In genomic region chr12:57782608-57783465, GRCh38 we compare ENCODE assay signal across 7 cellular contexts. TPM values are rescaled to one million over a fixed set of nuclear protein-coding genes. Genes with fewer than 3 reads are reported as not detected.
A peak's percentile ranks its signal among the peaks of the same experiment; 100 is the strongest.
DNase-seq lines count a peak whose midpoint lies in the region; ATAC-seq, FAIRE-seq and TF ChIP-seq lines count a peak whose summit lies in the region.

Gene TSFM, plus strand, starts transcription at chr12:57782787. Its CDS starts 15 bp downstream, at chr12:57782802.

- H3K79me2 ChIP-seq in astrocyte (ENCODE audit: insufficient read depth, low read length) (peaks cover 18% of the 10 kb centered on the region), hepatocyte (peaks cover 26% of the 10 kb centered on the region)

- FAIRE-seq in astrocyte (lab: Jason Lieb, UNC), result no peak

- H3K4me3 Mint-ChIP-seq in astrocyte (ENCODE audit: unreplicated experiment), result peak within 1 kb of the TSS; percentile 100

- peaks cover 5% of the 10 kb centered on the region for H4K20me1 ChIP-seq in astrocyte (ENCODE audit: insufficient read depth, low read length)
- H4K20me1 ChIP-seq in hepatocyte (ENCODE audit: insufficient read depth, poor library complexity, severe bottlenecking), result peaks cover 3% of the 10 kb centered on the region

- ATAC-seq in GM18502 (IDR thresholded peaks at IDR 0.05; ENCODE audit: poor library complexity, unreplicated experiment) (peak; percentile 84), HG02970 (IDR thresholded peaks at IDR 0.05; ENCODE audit: low FRiP score, unreplicated experiment) (peak; percentile 87)

- 3% methylated on average over 41 of the region's 45 CpGs for whole genome bisulfite sequencing in hepatocyte (ENCODE audit: low lambda C conversion rate, missing lambda C conversion rate)

- peak; percentile 81 for DNase-seq in NCI-H187 treated with DMSO at 0.1 percent for 48 hours (lab: John Stamatoyannopoulos, UW)
- peak; percentile 86 for DNase-seq in astrocyte (ENCODE audit: low read depth)
- peak; percentile 97 for DNase-seq in hepatocyte (ENCODE audit: low spot score)
- peak; percentile 77 for DNase-seq in retinal pigment epithelial cell (ENCODE audit: low read depth)

- H3K4me3 ChIP-seq in astrocyte (ENCODE audit: insufficient read depth, low read depth, low read length) (peak within 1 kb of the TSS; percentile 96), hepatocyte (peak within 1 kb of the TSS; percentile 95), retinal pigment epithelial cell (ENCODE audit: low read length) (peak within 1 kb of the TSS; percentile 85)

- H3K4me2 ChIP-seq in astrocyte (ENCODE audit: low read length) (peak within 1 kb of the TSS; percentile 93), hepatocyte (peak within 1 kb of the TSS; percentile 90)

- H3K27me3 ChIP-seq in astrocyte (ENCODE audit: insufficient read depth, low read length), result no peaks in the 10 kb centered on the region
- no peaks in the 10 kb centered on the region for H3K27me3 ChIP-seq in hepatocyte

- H2AFZ ChIP-seq in astrocyte (ENCODE audit: low read depth, low read length), result peak within 1 kb of the TSS; percentile 94
- peak within 1 kb of the TSS; percentile 76 for H2AFZ ChIP-seq in hepatocyte

- H3K9me3 Mint-ChIP-seq in astrocyte (ENCODE audit: unreplicated experiment), result no peaks in the 10 kb centered on the region

- peak within 1 kb of the TSS; percentile 97 for H3K9ac ChIP-seq in astrocyte (ENCODE audit: low read length)

- H3K4me1 ChIP-seq in astrocyte (ENCODE audit: insufficient read depth, low read length) (peaks cover 4% of the 10 kb centered on the region), hepatocyte (ENCODE audit: insufficient read depth) (peaks cover 8% of the 10 kb centered on the region)

- peak within 1 kb of the TSS; percentile 94 for H3K27ac Mint-ChIP-seq in astrocyte (ENCODE audit: unreplicated experiment)

- H3K27me3 Mint-ChIP-seq in astrocyte (ENCODE audit: low read depth, unreplicated experiment), result no peaks in the 10 kb centered on the region

- H3K36me3 Mint-ChIP-seq in astrocyte (ENCODE audit: low read depth, unreplicated experiment), result peaks cover 8% of the 10 kb centered on the region

- intact Hi-C loops in T-helper 2 cell treated with Interferon-gamma antibody and Interleukin-4, amounts not matched to agents 100 ng/mL and 5 ng/mL, for 36 hours (cut with micrococcal nuclease), result loop anchor here (1.0 kb wide), 4 partner anchors 11 to 122 kb away; partner anchors contain the start of genes EEF1AKMT3, MARCHF9 and METTL1

- H3K9me3 ChIP-seq in astrocyte (ENCODE audit: insufficient read depth, low read depth, low read length) (no peaks in the 10 kb centered on the region), hepatocyte (ENCODE audit: low read depth) (no peaks in the 10 kb centered on the region)

- peaks cover 26% of the 10 kb centered on the region for H3K36me3 ChIP-seq in astrocyte (ENCODE audit: insufficient read depth, low read length)
- no peaks in the 10 kb centered on the region for H3K36me3 ChIP-seq in hepatocyte (replicated peaks; ENCODE audit: insufficient read depth, low read depth)

- TF ChIP-seq CTCF in astrocyte (IDR thresholded peaks at IDR 0.05; ENCODE audit: insufficient read depth, low read depth, low read length) (peak; percentile 95), hepatocyte (IDR thresholded peaks at IDR 0.05; ENCODE audit: poor library complexity) (peak; percentile 95), retinal pigment epithelial cell (conservative IDR thresholded peaks at IDR 0.05; ENCODE audit: low read depth, low read length) (peak; percentile 92)

- H3K27ac ChIP-seq in astrocyte (ENCODE audit: low read depth, low read length) (peak within 1 kb of the TSS; percentile 75), hepatocyte (peak within 1 kb of the TSS; percentile 43)

- H3K9me2 ChIP-seq in hepatocyte (replicated peaks; ENCODE audit: insufficient read depth), result no peaks in the 10 kb centered on the region

- H3K4me1 Mint-ChIP-seq in astrocyte (ENCODE audit: low read depth, unreplicated experiment), result peaks cover 5% of the 10 kb centered on the region

RNA-seq across cellular contexts. Expression of gene TSFM, which starts in this region (rescaled TPM):
- total RNA-seq in T-helper 2 cell treated with Interferon-gamma antibody and Interleukin-4, amounts not matched to agents 100 ng/mL and 5 ng/mL, for 36 hours, result 36.3 and 39.2 TPM in 2 replicates
- total RNA-seq in astrocyte (26.6 and 30.0 TPM in 2 replicates), hepatocyte (15.7 and 25.9 TPM in 2 replicates)
- 38.9 and 46.8 TPM in 2 replicates for polyA plus RNA-seq in hepatocyte

Comparison
In these comparisons a context has a peak if more than half of its experiments do, and no peak if none do; other contexts are left out.
1. Peak in every context shown above with its lines: DNase-seq, ATAC-seq, H3K4me3 ChIP-seq and H3K27ac ChIP-seq.